In the genomic region with DNA sequence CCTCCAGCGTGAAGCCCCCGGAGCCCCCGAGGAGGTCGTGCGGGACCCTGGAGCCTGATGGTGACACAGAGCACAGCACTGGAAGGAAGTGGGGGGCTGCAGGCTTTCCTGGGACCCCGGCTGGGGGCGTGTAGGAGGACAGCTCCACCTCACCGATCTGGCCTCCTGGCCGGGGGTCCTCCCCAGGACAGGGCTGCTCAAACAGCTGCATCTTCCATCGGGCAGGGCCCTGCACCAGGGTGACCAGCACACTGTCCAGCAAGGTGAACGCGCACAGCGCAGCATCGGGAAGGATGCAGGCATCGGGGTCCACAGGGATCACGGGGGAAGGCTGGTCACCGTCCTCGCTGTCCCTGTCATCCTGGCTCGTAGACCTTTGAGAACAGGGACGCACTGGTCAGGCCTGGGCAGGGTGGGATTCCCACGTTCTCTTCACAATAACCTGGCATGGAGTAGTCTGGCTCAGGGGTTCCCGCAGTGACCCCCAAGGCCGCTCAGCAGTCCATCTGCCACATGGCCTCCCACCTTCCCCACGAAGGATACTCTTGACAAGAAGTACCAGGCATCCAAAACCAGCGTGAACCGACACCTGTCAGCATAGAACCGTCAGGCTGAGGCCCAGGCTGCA, we compare ENCODE assay signal across 9 cellular contexts. TPM values are rescaled to one million over a fixed set of nuclear protein-coding genes. Genes with fewer than 3 reads are reported as not detected.
DNase-seq lines count a peak whose midpoint lies in the region; ATAC-seq and TF ChIP-seq lines count a peak whose summit lies in the region.
"Had no signal": no experiment of that assay in that cellular context is flagged by ENCODE, and none has a peak within 500 bp of the region (broad histone marks: within the 10 kb centered on the region; RNA-seq: fewer than 3 reads in every experiment).

No MANE protein-coding gene starts in this region.

- CTCF ChIA-PET in MCF 10A (lab: Yijun Ruan, JAX), result interaction anchor here (0.6 to 5.0 kb wide), 4 partner anchors 38 to 289 kb away, joined by 3 to 28 read pairs (median 4); a partner anchor contains a TSS

- H3K27me3 Mint-ChIP-seq in MCF 10A (ENCODE audit: insufficient read depth, unreplicated experiment) (no peaks in the 10 kb centered on the region), memory B cell (no peaks in the 10 kb centered on the region)

- DNase-seq in Right ventricle myocardium inferior (ENCODE audit: missing footprints), result peak; percentile 31
- DNase-seq in right atrium auricular region (ENCODE audit: low spot score), result no peak
- DNase-seq in MCF 10A (ENCODE audit: unreplicated experiment), result no peak
- DNase-seq in memory B cell (ENCODE audit: low spot score in 2 of 2), result no peak
- DNase-seq in upper lobe of right lung, result no peak
- DNase-seq in NCI-H446 (lab: John Stamatoyannopoulos, UW), result no peak
- DNase-seq in kidney glomerular epithelial cell (lab: John Stamatoyannopoulos, UW), result no peak
- no peak for DNase-seq in mesenteric fat pad (ENCODE audit: low spot score)

- TF ChIP-seq CTCF in right atrium auricular region (IDR thresholded peaks at IDR 0.05), result no peak
- no peak for TF ChIP-seq CTCF in MCF 10A (IDR thresholded peaks at IDR 0.05; ENCODE audit: unreplicated experiment)
- TF ChIP-seq CTCF in upper lobe of right lung (IDR thresholded peaks at IDR 0.05), result no peak

- POLR2A ChIA-PET in MCF 10A (lab: Yijun Ruan, JAX), result interaction anchor here (0.7 to 4.0 kb wide), 8 partner anchors 14 to 157 kb away, joined by 3 to 65 read pairs (median 13); a partner anchor contains a TSS

- peak overlapping the region; percentile 82 for H3K4me3 Mint-ChIP-seq in MCF 10A (ENCODE audit: unreplicated experiment)
- peak overlapping the region; percentile 85 for H3K4me3 Mint-ChIP-seq in memory B cell

- H3K27ac ChIP-seq in right atrium auricular region, result no peak overlapping the region
- H3K27ac ChIP-seq in upper lobe of right lung, result no peak overlapping the region

- peak overlapping the region; percentile 49 for H3K27ac Mint-ChIP-seq in MCF 10A (ENCODE audit: low read depth, unreplicated experiment)
- no peak overlapping the region for H3K27ac Mint-ChIP-seq in memory B cell

- ATAC-seq in Right ventricle myocardium inferior, result no peak
- no peak for ATAC-seq in memory B cell (ENCODE audit: low read depth)
- ATAC-seq in upper lobe of right lung, result no peak
- ATAC-seq: activated CD4-positive, CD25-positive, alpha-beta regulatory T cell treated with anti-CD3 and anti-CD28 coated beads, Interleukin-2, amount 50 U/mL, for 24 hours had no signal

- H3K36me3 ChIP-seq in right atrium auricular region, result peaks cover 40% of the 10 kb centered on the region
- peaks cover 38% of the 10 kb centered on the region for H3K36me3 ChIP-seq in upper lobe of right lung

- H3K4me3 ChIP-seq in right atrium auricular region, result peak overlapping the region in 1 of 2 donors; percentile 90
- H3K4me3 ChIP-seq in upper lobe of right lung, result peak overlapping the region; percentile 99

- H3K9me3 ChIP-seq in right atrium auricular region (no peaks in the 10 kb centered on the region), upper lobe of right lung (no peaks in the 10 kb centered on the region)

- no peaks in the 10 kb centered on the region for H3K27me3 ChIP-seq in right atrium auricular region
- H3K27me3 ChIP-seq in upper lobe of right lung, result no peaks in the 10 kb centered on the region

- BruUV-seq in MCF 10A (replicated peaks; lab: Mats Ljungman, UMichigan), result TSS peak; percentile 7

- H3K4me1 ChIP-seq in right atrium auricular region, result peaks cover 0 to 32% of the 10 kb centered on the region in 2 donors
- H3K4me1 ChIP-seq in upper lobe of right lung, result peaks cover 23% of the 10 kb centered on the region

- H3K36me3 Mint-ChIP-seq in MCF 10A (ENCODE audit: insufficient read depth, unreplicated experiment) (peaks cover 43% of the 10 kb centered on the region), memory B cell (peaks cover 10% of the 10 kb centered on the region)

- H3K4me1 Mint-ChIP-seq in MCF 10A (ENCODE audit: insufficient read depth, unreplicated experiment), result peaks cover 6% of the 10 kb centered on the region
- H3K4me1 Mint-ChIP-seq in memory B cell, result peaks cover 18% of the 10 kb centered on the region

- H3K9me3 Mint-ChIP-seq in MCF 10A (ENCODE audit: unreplicated experiment) (no peaks in the 10 kb centered on the region), memory B cell (no peaks in the 10 kb centered on the region)

- intact Hi-C loops in Right ventricle myocardium inferior (cut with DNase I) (loop anchor here (5.0 kb wide), 1 partner anchor 34 kb away; no protein-coding TSS in a partner anchor), MCF 10A (cut with micrococcal nuclease) (no loop called here), upper lobe of right lung (cut with DNase I) (no loop called here)

RNA-seq across cellular contexts. Expression of a gene that starts 1.2 kb away (rescaled TPM):
- total RNA-seq in Right ventricle myocardium inferior, result 14.8 TPM
- total RNA-seq in right atrium auricular region, result 10 to 100 TPM; 12.8 to 13.7 TPM
- total RNA-seq in MCF 10A (2022), result 23.4 and 32.5 TPM in 2 replicates
- total RNA-seq in upper lobe of right lung, result 27.3 TPM
- 25.5 TPM for total RNA-seq in mesenteric fat pad

RNA-seq across cellular contexts. Expression of a gene that starts 22.8 kb away (rescaled TPM):
- total RNA-seq in Right ventricle myocardium inferior (0.19 TPM), right atrium auricular region (under 1 TPM; 0.63 to 0.74 TPM), MCF 10A (2022) (0.37 TPM in 1 of 2 replicates, not detected in the other), upper lobe of right lung (3.6 TPM), mesenteric fat pad (0.39 TPM)

RNA-seq across cellular contexts. Expression of a gene that starts 38.3 kb away (rescaled TPM):
- 468 TPM for total RNA-seq in Right ventricle myocardium inferior
- total RNA-seq in right atrium auricular region, result 1,000 to 10,000 TPM; 1,076 to 1,610 TPM
- total RNA-seq in MCF 10A (2022), result 1,056 and 1,461 TPM in 2 replicates
- 2,193 TPM for total RNA-seq in upper lobe of right lung
- 1,641 TPM for total RNA-seq in mesenteric fat pad
